ENCODE assay signal across 22 cellular contexts in the genomic region with DNA sequence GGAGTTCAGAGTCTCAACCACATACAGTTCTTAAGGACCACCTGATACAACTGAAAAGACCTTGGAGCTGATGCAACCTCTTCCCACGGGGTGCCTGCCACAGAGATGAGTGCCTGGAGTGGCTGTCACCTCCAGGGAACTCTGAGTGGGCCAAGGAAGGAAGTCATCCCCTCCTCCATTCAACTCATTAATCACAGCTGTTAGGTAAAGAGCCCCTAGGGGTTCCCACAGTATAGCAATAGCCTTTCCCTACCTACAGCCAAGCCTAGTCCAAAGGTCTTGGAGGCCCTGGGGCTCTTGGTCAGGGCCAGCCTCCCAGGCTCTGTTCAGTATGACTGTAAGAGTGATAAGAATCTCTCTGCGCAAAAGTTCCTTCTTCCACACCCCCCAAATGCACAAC.
DNase-seq lines count a peak whose midpoint lies in the region; ATAC-seq, FAIRE-seq and TF ChIP-seq lines count a peak whose summit lies in the region.
"Had no signal": no experiment of that assay in that cellular context is flagged by ENCODE, and none has a peak within 500 bp of the region (broad histone marks: within the 10 kb centered on the region; RNA-seq: fewer than 3 reads in every experiment).

No MANE protein-coding gene starts in this region.

- intact Hi-C loops in PC-9 (cut with micrococcal nuclease; ENCODE audit: unreplicated experiment): loop anchor here (2.0 to 5.0 kb wide), 2 partner anchors 73 to 266 kb away; no protein-coding TSS in a partner anchor

- no peaks in the 10 kb centered on the region for H3K36me3 ChIP-seq in BLaER1 treated with 17β-estradiol and CSF1 and Interleukin-3, amounts not matched to agents 10 nM and 100 nM
- no peaks in the 10 kb centered on the region for H3K36me3 ChIP-seq in HEK293 (ENCODE audit: control insufficient read depth in 2 of 2, insufficient read depth in 1 of 2, low read length in 2 of 2)
- no peaks in the 10 kb centered on the region for H3K36me3 ChIP-seq in PC-9 (ENCODE audit: low read depth)
- H3K36me3 ChIP-seq: pancreas, thoracic aorta had no signal

- H3K4me1 ChIP-seq in BLaER1 treated with 17β-estradiol and CSF1 and Interleukin-3, amounts not matched to agents 10 nM and 100 nM: peaks cover 0 to 16% (median 7%) of the 10 kb centered on the region in 10 experiments; a peak in 9 of 20 replicates
- H3K4me1 ChIP-seq in HEK293 (ENCODE audit: control insufficient read depth, insufficient read depth, low read length): peaks cover 20% of the 10 kb centered on the region
- H3K4me1 ChIP-seq in PC-9 (replicated peaks; ENCODE audit: insufficient read depth): peaks cover 56% of the 10 kb centered on the region

- no peak overlapping the region for H3K4me3 ChIP-seq in BLaER1 treated with 17β-estradiol and CSF1 and Interleukin-3, amounts not matched to agents 10 nM and 100 nM
- H3K4me3 ChIP-seq in HEK293 (ENCODE audit: low read depth, low read length) (no peak overlapping the region), PC-9 (no peak overlapping the region; the same call in 1 of the 2 replicates)
- H3K4me3 ChIP-seq: pancreas, thoracic aorta had no signal

- ATAC-seq in HG03025 (IDR thresholded peaks at IDR 0.05; ENCODE audit: low FRiP score, unreplicated experiment): no peak
- ATAC-seq: effector memory CD8-positive, alpha-beta T cell; naive thymus-derived CD8-positive, alpha-beta T cell; pancreas; sciatic nerve; stimulated activated naive B cell treated with anti-CD40 and anti-IgM and Interleukin-4, amounts not matched to agents 10 μg/mL and 1 μg/mL and 100 μg/mL, for 72 hours had no signal

- peaks cover 0 to 10% (median 0%) of the 10 kb centered on the region in 11 experiments; a peak in 3 of 22 replicates for H3K9me3 ChIP-seq in BLaER1 treated with 17β-estradiol and CSF1 and Interleukin-3, amounts not matched to agents 10 nM and 100 nM (replicated peaks in 1 of 11)
- no peaks in the 10 kb centered on the region for H3K9me3 ChIP-seq in HEK293 (ENCODE audit: control insufficient read depth, insufficient read depth, low read depth, low read length)
- no peaks in the 10 kb centered on the region for H3K9me3 ChIP-seq in PC-9 (ENCODE audit: insufficient read depth, low read depth)
- H3K9me3 ChIP-seq: pancreas, thoracic aorta had no signal

- TF ChIP-seq CTCF in HEK293 (tag by site-specific recombination; IDR thresholded peaks at IDR 0.05): no peak
- TF ChIP-seq CTCF in PC-9 (conservative IDR thresholded peaks at IDR 0.05): 0 out of 2 replicates have a peak, but pooled peaks have one; percentile 13

- CTCF ChIA-PET in HEK293 (lab: Yijun Ruan, JAX): interaction anchor here (0.9 to 5.8 kb wide), 2 partner anchors 10 to 16 kb away, joined by 3 to 68 read pairs; no protein-coding TSS in a partner anchor
- CTCF ChIA-PET in PC-9 (lab: Charles Lee): no interaction called here

- no peak for FAIRE-seq in GM19239 (lab: Jason Lieb, UNC)
- FAIRE-seq: astrocyte, pancreas had no signal

- H3K9ac ChIP-seq in BLaER1 treated with 17β-estradiol and CSF1 and Interleukin-3, amounts not matched to agents 10 nM and 100 nM: no peak overlapping the region

- no peaks in the 10 kb centered on the region for H3K9me2 ChIP-seq in PC-9 (ENCODE audit: insufficient read depth)

- peaks cover 27% of the 10 kb centered on the region for H3F3A ChIP-seq in PC-9 (ENCODE audit: insufficient read depth, low read depth)

- peak overlapping the region in 7 of 11 experiments; percentile 8 to 50 (median 17); a peak in 7 of 22 replicates for H3K4me2 ChIP-seq in BLaER1 treated with 17β-estradiol and CSF1 and Interleukin-3, amounts not matched to agents 10 nM and 100 nM
- H3K4me2 ChIP-seq in PC-9: peak overlapping the region; percentile 69

- H3K27ac ChIP-seq in BLaER1 treated with 17β-estradiol and CSF1 and Interleukin-3, amounts not matched to agents 10 nM and 100 nM: no peak overlapping the region
- H3K27ac ChIP-seq in HEK293 (ENCODE audit: extremely low read depth, low read depth, low read length): no peak overlapping the region
- H3K27ac ChIP-seq in PC-9: peak overlapping the region; percentile 87
- H3K27ac ChIP-seq: pancreas, thoracic aorta had no signal

- peak; percentile 18 to 96 for DNase-seq in PC-9
- peak; percentile 41 for DNase-seq in iPS-NIHi7 (ENCODE audit: extremely low spot score)
- DNase-seq in CD1c-positive myeloid dendritic cell (ENCODE audit: extremely low spot score): no peak
- no peak for DNase-seq in stimulated activated CD4-positive, alpha-beta T cell treated with anti-CD3 and anti-CD28 coated beads, Interleukin-4, amount 100 ng/mL, for 4 hours
- no peak for DNase-seq in GM19239 (ENCODE audit: insufficient read length, low spot score)
- DNase-seq: activated CD4-positive, alpha-beta memory T cell treated with anti-CD3 and anti-CD28 coated beads, Interleukin-2, amount 10 ng/mL, durations not matched to agents 7 days and 5 days; activated CD4-positive, CD25-positive, alpha-beta regulatory T cell; activated naive CD4-positive, alpha-beta T cell treated with anti-CD3 and anti-CD28 coated beads, Interleukin-2, amount 50 U/mL, for 16 hours; activated T-cell treated with anti-CD3 and anti-CD28 coated beads, Interleukin-2, amount 50 U/mL, for 48 hours; effector memory CD8-positive, alpha-beta T cell; MV-4-11; naive thymus-derived CD8-positive, alpha-beta T cell; NCI-H2081 treated with DMSO at 0.1 percent for 48 hours; NCI-H526 treated with DMSO at 0.1 percent for 48 hours; pancreas; stimulated activated naive B cell treated with anti-CD40 and anti-IgM and Interleukin-4, amounts not matched to agents 10 μg/mL and 1 μg/mL and 100 μg/mL, for 72 hours had no signal

- POLR2A ChIA-PET in HEK293 (lab: Yijun Ruan, JAX) (interaction anchor here (1.0 kb wide), 1 partner anchor 118 kb away, joined by 3 read pairs; no protein-coding TSS in a partner anchor), PC-9 (lab: Charles Lee; ENCODE audit: unreplicated experiment) (no interaction called here)

- BruUV-seq in PC-9 (replicated peaks; lab: Mats Ljungman, UMichigan): no TSS peak

- no peak overlapping the region for H2AFZ ChIP-seq in PC-9

- H3K79me2 ChIP-seq in PC-9 (ENCODE audit: low read depth): no peaks in the 10 kb centered on the region

- H3K27me3 ChIP-seq in BLaER1 treated with 17β-estradiol and CSF1 and Interleukin-3, amounts not matched to agents 10 nM and 100 nM: no peaks in the 10 kb centered on the region
- H3K27me3 ChIP-seq in PC-9 (ENCODE audit: insufficient read depth, low read depth): no peaks in the 10 kb centered on the region
- H3K27me3 ChIP-seq: pancreas had no signal

- no peaks in the 10 kb centered on the region for H4K20me1 ChIP-seq in BLaER1 treated with 17β-estradiol and CSF1 and Interleukin-3, amounts not matched to agents 10 nM and 100 nM
- H4K20me1 ChIP-seq in PC-9 (ENCODE audit: insufficient read depth): no peaks in the 10 kb centered on the region

TF ChIP-seq in HEK293, 187 proteins besides CTCF, POLR2A, EP300 and RAD21:
- TF ChIP-seq EGR2 (tag by site-specific recombination; IDR thresholded peaks at IDR 0.05; ENCODE audit: low read depth) (peak; percentile 56), ZNF654 (tag by site-specific recombination; IDR thresholded peaks at IDR 0.05; ENCODE audit: low read depth) (no peak), GLIS1 (tag by site-specific recombination; IDR thresholded peaks at IDR 0.05) (peak; percentile 50), ZNF366 (tag by site-specific recombination; conservative IDR thresholded peaks at IDR 0.05) (no peak), ZNF354C (tag by site-specific recombination; IDR thresholded peaks at IDR 0.05; ENCODE audit: borderline replicate concordance, low read depth) (no peak), ZNF660 (tag by site-specific recombination; IDR thresholded peaks at IDR 0.05) (no peak), ZFHX2 (tag by site-specific recombination; conservative IDR thresholded peaks at IDR 0.05) (peak; percentile 66), ZNF558 (tag by site-specific recombination; IDR thresholded peaks at IDR 0.05) (no peak), ZIC2 (tag by site-specific recombination; IDR thresholded peaks at IDR 0.05) (peak; percentile 78), ZNF416 (tag by site-specific recombination; IDR thresholded peaks at IDR 0.05) (no peak), BCL11A (tag by site-specific recombination; IDR thresholded peaks at IDR 0.05; ENCODE audit: low read depth) (no peak), TRIM28 (IDR thresholded peaks at IDR 0.05; ENCODE audit: borderline replicate concordance, low read length) (no peak), ZBTB6 (tag by site-specific recombination; IDR thresholded peaks at IDR 0.05) (no peak), ZNF48 (tag by site-specific recombination; IDR thresholded peaks at IDR 0.05) (no peak)
- TF ChIP-seq, protein P1, sequence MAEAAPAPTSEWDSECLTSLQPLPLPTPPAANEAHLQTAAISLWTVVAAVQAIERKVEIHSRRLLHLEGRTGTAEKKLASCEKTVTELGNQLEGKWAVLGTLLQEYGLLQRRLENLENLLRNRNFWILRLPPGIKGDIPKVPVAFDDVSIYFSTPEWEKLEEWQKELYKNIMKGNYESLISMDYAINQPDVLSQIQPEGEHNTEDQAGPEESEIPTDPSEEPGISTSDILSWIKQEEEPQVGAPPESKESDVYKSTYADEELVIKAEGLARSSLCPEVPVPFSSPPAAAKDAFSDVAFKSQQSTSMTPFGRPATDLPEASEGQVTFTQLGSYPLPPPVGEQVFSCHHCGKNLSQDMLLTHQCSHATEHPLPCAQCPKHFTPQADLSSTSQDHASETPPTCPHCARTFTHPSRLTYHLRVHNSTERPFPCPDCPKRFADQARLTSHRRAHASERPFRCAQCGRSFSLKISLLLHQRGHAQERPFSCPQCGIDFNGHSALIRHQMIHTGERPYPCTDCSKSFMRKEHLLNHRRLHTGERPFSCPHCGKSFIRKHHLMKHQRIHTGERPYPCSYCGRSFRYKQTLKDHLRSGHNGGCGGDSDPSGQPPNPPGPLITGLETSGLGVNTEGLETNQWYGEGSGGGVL (tag by site-specific recombination; IDR thresholded peaks at IDR 0.05): no peak
TF ChIP-seq in HEK293: peak in this region for 4.

Comparison
In these comparisons a context has a peak if more than half of its experiments do, and no peak if none do; other contexts are left out.
1. DNase-seq: peak in PC-9 (2 of 2) and iPS-NIHi7 (single experiment); none in CD1c-positive myeloid dendritic cell (single experiment), stimulated activated CD4-positive, alpha-beta T cell treated with anti-CD3 and anti-CD28 coated beads, Interleukin-4, amount 100 ng/mL, for 4 hours (0 of 2) and GM19239 (single experiment).